In genomic region chr14:63212209-63212608, GRCh38 we compare ENCODE assay signal across 26 cellular contexts. TPM values are rescaled to one million over a fixed set of nuclear protein-coding genes. Genes with fewer than 3 reads are reported as not detected.
DNase-seq lines count a peak whose midpoint lies in the region; ATAC-seq and TF ChIP-seq lines count a peak whose summit lies in the region.
"Had no signal": no experiment of that assay in that cellular context is flagged by ENCODE, and none has a peak within 500 bp of the region (broad histone marks: within the 10 kb centered on the region; RNA-seq: fewer than 3 reads in every experiment).

No MANE protein-coding gene starts in this region.

- H3K27me3 Mint-ChIP-seq in progenitor cell of endocrine pancreas, result no peaks in the 10 kb centered on the region
- H3K27me3 Mint-ChIP-seq: stimulated activated memory B cell treated with anti-CD40 and anti-IgM and Interleukin-4, amounts not matched to agents 10 μg/mL and 1 μg/mL and 100 μg/mL, for 72 hours had no signal

- no peak overlapping the region for H3K4me3 ChIP-seq in epithelial cell of proximal tubule (ENCODE audit: low read depth, low read length)
- H3K4me3 ChIP-seq: hepatocyte, SJSA1, suprapubic skin, uterus had no signal

- H3K27ac Mint-ChIP-seq in progenitor cell of endocrine pancreas, result no peak overlapping the region
- H3K27ac Mint-ChIP-seq: activated naive CD8-positive, alpha-beta T cell treated with anti-CD3 and anti-CD28 coated beads for 36 hours; activated T-helper 17 cell treated with anti-CD3 and anti-CD28 coated beads, Interleukin-2, amount 50 U/mL, for 72 hours; CD4-positive, alpha-beta memory T cell; immature natural killer cell; stimulated activated memory B cell treated with anti-CD40 and anti-IgM and Interleukin-4, amounts not matched to agents 10 μg/mL and 1 μg/mL and 100 μg/mL, for 72 hours; T-helper 17 cell had no signal

- peak; percentile 1 for DNase-seq in NAMALWA (ENCODE audit: low spot score)
- DNase-seq in epithelial cell of proximal tubule (ENCODE audit: low read depth), result no peak
- no peak for DNase-seq in progenitor cell of endocrine pancreas (ENCODE audit: low spot score, unreplicated experiment)
- no peak for DNase-seq in NCI-H2227 treated with DMSO at 0.1 percent for 48 hours (lab: John Stamatoyannopoulos, UW)
- no peak for DNase-seq in HPDE6-E6E7 (ENCODE audit: extremely low spot score)
- DNase-seq: activated CD4-positive, alpha-beta T cell treated with anti-CD3 and anti-CD28 coated beads, Interleukin-2, amount 50 U/mL, for 1 hour; activated naive CD8-positive, alpha-beta T cell treated with anti-CD3 and anti-CD28 coated beads for 36 hours; CD4-positive, alpha-beta memory T cell; DMS 273 treated with DMSO at 0.1 percent for 48 hours; foreskin melanocyte; immature natural killer cell; left ventricle myocardium superior; NCI-H1092 treated with DMSO at 0.1 percent for 48 hours; NCI-H2029 treated with DMSO at 0.1 percent for 48 hours; NCI-H510A; posterior cingulate gyrus; T-helper 17 cell; uterus had no signal

- no peaks in the 10 kb centered on the region for H3K9me3 Mint-ChIP-seq in progenitor cell of endocrine pancreas (ENCODE audit: low read depth)
- H3K9me3 Mint-ChIP-seq: activated naive CD8-positive, alpha-beta T cell treated with anti-CD3 and anti-CD28 coated beads for 36 hours; activated T-helper 17 cell treated with anti-CD3 and anti-CD28 coated beads, Interleukin-2, amount 50 U/mL, for 72 hours; immature natural killer cell; stimulated activated memory B cell treated with anti-CD40 and anti-IgM and Interleukin-4, amounts not matched to agents 10 μg/mL and 1 μg/mL and 100 μg/mL, for 72 hours had no signal

- TF ChIP-seq CTCF in GM12873 (IDR thresholded peaks at IDR 0.05; ENCODE audit: insufficient read depth, low read depth, low read length, missing control alignments), result peak; percentile 29
- TF ChIP-seq CTCF in epithelial cell of proximal tubule (conservative IDR thresholded peaks at IDR 0.05; ENCODE audit: low read depth, low read length), result peak; percentile 31
- peak; percentile 46 for TF ChIP-seq CTCF in progenitor cell of endocrine pancreas (IDR thresholded peaks at IDR 0.05; ENCODE audit: unreplicated experiment)

- no peaks in the 10 kb centered on the region for H3K36me3 Mint-ChIP-seq in progenitor cell of endocrine pancreas (ENCODE audit: insufficient read depth)
- H3K36me3 Mint-ChIP-seq: activated naive CD8-positive, alpha-beta T cell treated with anti-CD3 and anti-CD28 coated beads for 36 hours; CD4-positive, alpha-beta memory T cell; immature natural killer cell; stimulated activated memory B cell treated with anti-CD40 and anti-IgM and Interleukin-4, amounts not matched to agents 10 μg/mL and 1 μg/mL and 100 μg/mL, for 72 hours had no signal

- no peaks in the 10 kb centered on the region for H3K4me1 Mint-ChIP-seq in progenitor cell of endocrine pancreas (ENCODE audit: low read depth)
- H3K4me1 Mint-ChIP-seq: activated naive CD8-positive, alpha-beta T cell treated with anti-CD3 and anti-CD28 coated beads for 36 hours; activated T-helper 17 cell treated with anti-CD3 and anti-CD28 coated beads, Interleukin-2, amount 50 U/mL, for 72 hours; CD4-positive, alpha-beta memory T cell; immature natural killer cell; stimulated activated memory B cell treated with anti-CD40 and anti-IgM and Interleukin-4, amounts not matched to agents 10 μg/mL and 1 μg/mL and 100 μg/mL, for 72 hours; T-helper 17 cell had no signal

- H3K4me3 Mint-ChIP-seq in progenitor cell of endocrine pancreas (ENCODE audit: low read depth), result no peak overlapping the region
- H3K4me3 Mint-ChIP-seq: activated naive CD8-positive, alpha-beta T cell treated with anti-CD3 and anti-CD28 coated beads for 36 hours; activated T-helper 17 cell treated with anti-CD3 and anti-CD28 coated beads, Interleukin-2, amount 50 U/mL, for 72 hours; CD4-positive, alpha-beta memory T cell; immature natural killer cell; stimulated activated memory B cell treated with anti-CD40 and anti-IgM and Interleukin-4, amounts not matched to agents 10 μg/mL and 1 μg/mL and 100 μg/mL, for 72 hours; T-helper 17 cell had no signal

- ATAC-seq in GM21737 (IDR thresholded peaks at IDR 0.05; ENCODE audit: unreplicated experiment), result no peak
- ATAC-seq: activated T-helper 17 cell treated with anti-CD3 and anti-CD28 coated beads, Interleukin-2, amount 50 U/mL, for 72 hours; HepG2; stimulated activated memory B cell treated with anti-CD40 and anti-IgM and Interleukin-4, amounts not matched to agents 10 μg/mL and 1 μg/mL and 100 μg/mL, for 72 hours; T-helper 17 cell had no signal

RNA-seq across cellular contexts. Expression of gene RHOJ, which starts 8.0 kb away (rescaled TPM):
- total RNA-seq in epithelial cell of proximal tubule, result 0.23 and 0.43 TPM in 2 replicates
- 1.8 and 1.9 TPM in 2 replicates for total RNA-seq in progenitor cell of endocrine pancreas
- total RNA-seq: activated naive CD8-positive, alpha-beta T cell treated with anti-CD3 and anti-CD28 coated beads for 36 hours; activated T-helper 17 cell treated with anti-CD3 and anti-CD28 coated beads, Interleukin-2, amount 50 U/mL, for 72 hours; CD4-positive, alpha-beta memory T cell; T-helper 17 cell had no signal
